Comparison of ENCODE assay signal across 1 cellular context in the genomic region with DNA sequence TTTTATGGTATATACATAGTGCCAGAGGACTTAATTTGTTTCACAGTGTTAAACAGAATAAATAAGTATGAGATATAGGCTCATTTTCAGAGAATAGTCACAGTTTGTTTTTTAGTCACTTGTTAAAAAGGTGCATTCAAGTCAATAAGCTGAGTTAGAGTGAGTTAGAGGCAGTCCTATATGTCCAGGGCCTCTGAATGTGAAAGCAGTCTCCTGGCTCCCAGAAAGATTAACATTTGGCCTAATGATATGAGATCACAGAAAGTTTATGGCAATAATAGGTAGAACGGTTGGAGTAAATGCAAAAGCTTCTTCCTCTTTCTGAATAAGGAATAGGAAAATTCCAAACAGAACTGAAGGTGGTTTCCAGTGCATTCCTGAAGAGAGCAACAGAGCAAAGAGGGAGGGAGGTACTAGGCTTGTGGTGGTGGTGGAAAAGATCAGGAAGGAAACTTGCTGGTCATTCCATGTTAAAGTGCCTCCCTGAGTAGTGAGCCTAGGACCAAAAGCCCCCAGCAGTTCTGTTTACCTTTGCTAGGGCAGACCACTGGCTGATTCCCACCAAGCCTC.
TF ChIP-seq lines count a peak whose summit lies in the region.

No MANE protein-coding gene starts in this region.

TF ChIP-seq in IMR-90, 13 proteins besides CTCF, POLR2A, EP300 and RAD21:
- TF ChIP-seq RCOR1 (IDR thresholded peaks at IDR 0.05; ENCODE audit: insufficient replicate concordance, low read length) (no peak), MAFK (IDR thresholded peaks at IDR 0.05; ENCODE audit: low read depth, low read length) (no peak), CHD1 (IDR thresholded peaks at IDR 0.05; ENCODE audit: low read depth, low read length) (no peak)
